ENCODE assay signal across 22 cellular contexts in the genomic region with DNA sequence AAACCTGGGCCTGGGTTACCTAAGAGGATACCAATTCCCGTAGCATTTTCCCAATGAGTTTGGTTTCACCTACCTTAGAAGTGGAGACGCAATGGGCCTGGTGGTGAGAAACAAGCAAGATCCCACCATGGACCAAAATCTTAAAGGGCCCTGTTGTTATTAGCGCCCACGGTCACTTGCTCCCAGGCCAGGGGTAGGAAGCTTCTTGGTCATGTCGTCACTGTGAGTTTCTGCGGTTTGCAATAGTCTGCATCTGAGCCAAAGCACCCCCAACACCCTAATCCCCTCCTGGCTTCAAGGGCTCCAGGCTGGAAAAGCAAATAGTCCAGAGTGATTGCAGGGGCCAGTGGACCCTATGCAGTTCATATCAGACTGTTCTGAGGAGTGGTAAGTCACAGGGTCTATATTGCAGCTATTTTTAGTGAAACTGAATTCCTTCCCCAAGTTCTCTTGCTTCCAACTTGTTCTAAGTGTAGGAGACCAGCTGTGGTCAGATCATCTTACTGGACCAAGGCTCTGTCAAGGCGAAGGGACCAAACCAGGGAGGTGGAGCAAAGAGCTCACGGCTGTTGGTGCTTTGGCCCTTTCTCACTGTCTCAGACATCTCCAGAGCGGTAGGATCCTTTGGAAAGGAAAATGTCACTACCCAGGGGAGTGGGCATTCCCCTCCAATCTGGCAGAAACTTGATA.
DNase-seq lines count a peak whose midpoint lies in the region; ATAC-seq and TF ChIP-seq lines count a peak whose summit lies in the region.
"Had no signal": no experiment of that assay in that cellular context is flagged by ENCODE, and none has a peak within 500 bp of the region (broad histone marks: within the 10 kb centered on the region; RNA-seq: fewer than 3 reads in every experiment).

No MANE protein-coding gene starts in this region.

- no peak for TF ChIP-seq CTCF in psoas muscle (IDR thresholded peaks at IDR 0.05)

- intact Hi-C loops in psoas muscle (cut with DNase I): loop anchor here in 1 of 2 donors (5.0 kb wide), 1 partner anchor 70 kb away; no protein-coding TSS in a partner anchor

- no peaks in the 10 kb centered on the region for H3K36me3 ChIP-seq in psoas muscle (ENCODE audit: insufficient read depth in 1 of 2, low read depth in 1 of 2)
- H3K36me3 ChIP-seq in skeletal muscle tissue (ENCODE audit: control insufficient read depth in 3 of 3, insufficient read depth in 3 of 3, low read length in 3 of 3): no peaks in the 10 kb centered on the region
- H3K36me3 ChIP-seq: BE2C; BLaER1 treated with 17β-estradiol and CSF1 and Interleukin-3, amounts not matched to agents 10 nM and 100 nM had no signal

- peak overlapping the region; percentile 55 to 82 (median 64) for H3K9ac ChIP-seq in skeletal muscle tissue (ENCODE audit: low read depth in 1 of 3, low read length in 3 of 3)
- H3K9ac ChIP-seq: BLaER1 treated with 17β-estradiol and CSF1 and Interleukin-3, amounts not matched to agents 10 nM and 100 nM; GM23248 had no signal

- DNase-seq in myocyte (ENCODE audit: low read depth) (peak; percentile 67), psoas muscle (no peak), NCI-H1092 treated with DMSO at 0.1 percent for 48 hours (lab: John Stamatoyannopoulos, UW) (no peak)
- DNase-seq in activated CD4-positive, alpha-beta T cell treated with anti-CD3 and anti-CD28 coated beads, Interleukin-2, amount 50 U/mL, for 4 hours: no peak
- DNase-seq: 8988T; ACHN; AML-193; BE2C; CD4-positive, alpha-beta T cell; CD8-positive, alpha-beta memory T cell; DMS 273 treated with DMSO at 0.1 percent for 48 hours; DMS79; EL; GDM1; GM23248; H7; HCEC 1CT had no signal

- no peaks in the 10 kb centered on the region for H3K9me3 ChIP-seq in psoas muscle
- H3K9me3 ChIP-seq in skeletal muscle tissue (ENCODE audit: control insufficient read depth in 3 of 3, low read length in 3 of 3): no peaks in the 10 kb centered on the region
- H3K9me3 ChIP-seq: A549; BE2C; BLaER1 treated with 17β-estradiol and CSF1 and Interleukin-3, amounts not matched to agents 10 nM and 100 nM had no signal

- H3K27ac ChIP-seq in psoas muscle: peak overlapping the region; percentile 78
- peak overlapping the region; percentile 74 for H3K27ac ChIP-seq in skeletal muscle tissue (ENCODE audit: low read depth, low read length)
- H3K27ac ChIP-seq: A549; BLaER1 treated with 17β-estradiol and CSF1 and Interleukin-3, amounts not matched to agents 10 nM and 100 nM; GM23248 had no signal

- peaks cover 18% of the 10 kb centered on the region for H3K4me1 ChIP-seq in psoas muscle
- H3K4me1 ChIP-seq in skeletal muscle tissue (ENCODE audit: control insufficient read depth in 3 of 3, insufficient read depth in 3 of 3, low read length in 3 of 3): peaks cover 6 to 14% (median 6%) of the 10 kb centered on the region in 3 donors
- H3K4me1 ChIP-seq: A549; BE2C; BLaER1 treated with 17β-estradiol and CSF1 and Interleukin-3, amounts not matched to agents 10 nM and 100 nM had no signal

- peak overlapping the region; percentile 67 for H3K4me3 ChIP-seq in psoas muscle
- peak overlapping the region; percentile 62 to 69 (median 69) for H3K4me3 ChIP-seq in skeletal muscle tissue (ENCODE audit: low read length in 3 of 3)
- H3K4me3 ChIP-seq: A549; BLaER1 treated with 17β-estradiol and CSF1 and Interleukin-3, amounts not matched to agents 10 nM and 100 nM; GM12878; GM23248 had no signal

- 29 to 55% (median 37%) methylated on average over 9 of the region's 9 CpGs for WGBS in psoas muscle, 3 donors

- H3K27me3 ChIP-seq in psoas muscle (ENCODE audit: insufficient read depth in 3 of 3, low read length in 2 of 3) (no peaks in the 10 kb centered on the region), skeletal muscle tissue (ENCODE audit: control insufficient read depth in 3 of 3, insufficient read depth in 3 of 3, low read length in 3 of 3) (no peaks in the 10 kb centered on the region)
- H3K27me3 ChIP-seq: BE2C had no signal

- ATAC-seq in psoas muscle: peak; percentile 82 to 90 (median 84)
- ATAC-seq in HG02885 (IDR thresholded peaks at IDR 0.05; ENCODE audit: poor library complexity, unreplicated experiment): no peak
- ATAC-seq: A549, GM12878 had no signal
